ENCODE assay signal across 8 cellular contexts in genomic region chr6:132512638-132513632, GRCh38. TPM values are rescaled to one million over a fixed set of nuclear protein-coding genes. Genes with fewer than 3 reads are reported as not detected.
DNase-seq lines count a peak whose midpoint lies in the region; ATAC-seq and TF ChIP-seq lines count a peak whose summit lies in the region.

STX7 (minus strand) TSS chr6:132513116; CDS start chr6:132503530, 9,586 bp downstream.

- 1% methylated on average over 17 of the region's 67 CpGs; no CpG with 5 or more reads in 1 of the 2 experiments for WGBS in IMR-90 (ENCODE audit: extremely low coverage in 2 of 2, insufficient read length in 1 of 2), 2 experiments

- DNase-seq in DMS153 (lab: John Stamatoyannopoulos, UW) (peak; percentile 47), IMR-90 (peak; percentile 81), epithelial cell of proximal tubule (ENCODE audit: low read depth) (peak; percentile 82), mucosa of gallbladder (ENCODE audit: low spot score) (peak; percentile 92)
- peak; percentile 91 for DNase-seq in activated T-cell treated with anti-CD3 and anti-CD28 coated beads, Interleukin-2, amount 50 U/mL, for 24 hours
- DNase-seq in stimulated activated CD8-positive, alpha-beta memory T cell treated with anti-CD3 and anti-CD28 coated beads, Interleukin-4, amount 100 ng/mL, for 24 hours (ENCODE audit: low read depth): peak; percentile 86

- peaks cover 13% of the 10 kb centered on the region for H3K27me3 ChIP-seq in IMR-90 (ENCODE audit: control insufficient read depth, insufficient read depth, low read length)

- H4K20me1 ChIP-seq in IMR-90 (ENCODE audit: insufficient read depth, low read length): peaks cover 25% of the 10 kb centered on the region; the same call in 1 of the 2 replicates

- ATAC-seq in GM21529 (IDR thresholded peaks at IDR 0.05; ENCODE audit: unreplicated experiment) (peak; percentile 90), IMR-90 (ENCODE audit: low read depth) (peak; percentile 95)

- peak within 1 kb of the TSS; percentile 94 for H3K14ac ChIP-seq in IMR-90 (replicated peaks; ENCODE audit: low read depth, low read length)

- TF ChIP-seq CTCF in IMR-90 (conservative IDR thresholded peaks at IDR 0.05; ENCODE audit: low read depth, low read length) (no peak), epithelial cell of proximal tubule (conservative IDR thresholded peaks at IDR 0.05; ENCODE audit: low read depth, low read length) (no peak)

- H3K4me1 ChIP-seq in IMR-90 (ENCODE audit: control insufficient read depth, insufficient read depth, low read length): peaks cover 4% of the 10 kb centered on the region

- H3K4me3 ChIP-seq in IMR-90 (ENCODE audit: insufficient read depth, low read depth, low read length) (peak within 1 kb of the TSS; percentile 77), epithelial cell of proximal tubule (ENCODE audit: low read depth, low read length) (peak within 1 kb of the TSS; percentile 72)

- H3K27ac ChIP-seq in IMR-90 (ENCODE audit: insufficient read depth, low read length): peak within 1 kb of the TSS; percentile 36

- H2BK15ac ChIP-seq in IMR-90 (ENCODE audit: low read depth, low read length): no peak within 1 kb of the TSS

- POLR2A ChIA-PET in IMR-90 (lab: Charles Lee; ENCODE audit: unreplicated experiment): no interaction called here

- no peaks in the 10 kb centered on the region for H3K9me3 Mint-ChIP-seq in activated T-cell treated with anti-CD3 and anti-CD28 coated beads, Interleukin-2, amount 50 U/mL, for 24 hours

- peak within 1 kb of the TSS; percentile 3; the same call in 1 of the 2 replicates for H3K18ac ChIP-seq in IMR-90 (ENCODE audit: low read depth, low read length)

- peak within 1 kb of the TSS; percentile 96 for H3K4me3 Mint-ChIP-seq in activated T-cell treated with anti-CD3 and anti-CD28 coated beads, Interleukin-2, amount 50 U/mL, for 24 hours

- H3K9me1 ChIP-seq in IMR-90 (ENCODE audit: insufficient read depth, low read length): 0 out of 2 replicates have a peak, but pooled peaks cover under 1% of the 10 kb centered on the region

- H4K91ac ChIP-seq in IMR-90 (ENCODE audit: insufficient read depth, low read depth, low read length): peak within 1 kb of the TSS; percentile 55

- in situ Hi-C loops in IMR-90 (cut with MboI; ENCODE audit: low sequenced_read_pairs): no loop called here

- H3K4me1 Mint-ChIP-seq in activated T-cell treated with anti-CD3 and anti-CD28 coated beads, Interleukin-2, amount 50 U/mL, for 24 hours (ENCODE audit: low read depth): peaks cover 33% of the 10 kb centered on the region

- intact Hi-C loops in IMR-90 (cut with micrococcal nuclease): no loop called here

- CTCF ChIA-PET in IMR-90 (lab: Yijun Ruan, JAX): interaction anchor here (0.7 to 1.0 kb wide), 3 partner anchors 18 to 233 kb away, joined by 3 read pairs; no protein-coding TSS in a partner anchor

- H4K8ac ChIP-seq in IMR-90 (ENCODE audit: low read depth in 2 of 2, low read length in 2 of 2): peak within 1 kb of the TSS in 1 of 2 experiments; percentile 27; a peak in 2 of 4 replicates

- peaks cover 16 to 32% of the 10 kb centered on the region in 2 experiments; a peak in 3 of 4 replicates for H3K79me1 ChIP-seq in IMR-90 (ENCODE audit: low read depth in 1 of 2, low read length in 2 of 2)

- no peaks in the 10 kb centered on the region; the same call in 1 of the 2 replicates for H3K36me3 ChIP-seq in IMR-90 (ENCODE audit: control insufficient read depth, insufficient read depth, low read length)

- no peak within 1 kb of the TSS for H2BK120ac ChIP-seq in IMR-90 (ENCODE audit: low read depth, low read length)

- peaks cover 12% of the 10 kb centered on the region for H3K36me3 Mint-ChIP-seq in activated T-cell treated with anti-CD3 and anti-CD28 coated beads, Interleukin-2, amount 50 U/mL, for 24 hours (ENCODE audit: low read depth)

- H3K9me3 ChIP-seq in IMR-90 (ENCODE audit: control insufficient read depth, insufficient read depth, low read length): no peaks in the 10 kb centered on the region

- H3K4ac ChIP-seq in IMR-90 (ENCODE audit: low read depth, low read length): peak within 1 kb of the TSS; percentile 55; the same call in 1 of the 2 replicates

- H3K9ac ChIP-seq in IMR-90 (ENCODE audit: low read depth, low read length): peak within 1 kb of the TSS; percentile 86

- H3K27ac Mint-ChIP-seq in activated T-cell treated with anti-CD3 and anti-CD28 coated beads, Interleukin-2, amount 50 U/mL, for 24 hours: peak within 1 kb of the TSS; percentile 93

- peak within 1 kb of the TSS; percentile 26 for H2BK5ac ChIP-seq in IMR-90 (ENCODE audit: low read depth, low read length, poor library complexity, severe bottlenecking)

- H3K4me2 ChIP-seq in IMR-90 (ENCODE audit: low read depth, low read length): peak within 1 kb of the TSS; percentile 99

- peak within 1 kb of the TSS; percentile 29 for H2AK9ac ChIP-seq in IMR-90 (replicated peaks; ENCODE audit: low read depth, low read length, poor library complexity)

- H4K5ac ChIP-seq in IMR-90 (ENCODE audit: low read depth, low read length): peak within 1 kb of the TSS; percentile 19; the same call in 1 of the 2 replicates

- no peak for TF ChIP-seq RAD21 in IMR-90 (IDR thresholded peaks at IDR 0.05; ENCODE audit: low read length)

- peak within 1 kb of the TSS; percentile 48; the same call in 1 of the 2 replicates for H3K56ac ChIP-seq in IMR-90 (ENCODE audit: extremely low read depth, insufficient read depth, low read length)

- BruUV-seq in IMR-90 (replicated peaks; lab: Mats Ljungman, UMichigan): no TSS peak

- no peak within 1 kb of the TSS for H2BK20ac ChIP-seq in IMR-90 (ENCODE audit: low read depth, low read length)

- peak within 1 kb of the TSS; percentile 65 for H2AK5ac ChIP-seq in IMR-90 (ENCODE audit: low read depth, low read length)

- H3K23ac ChIP-seq in IMR-90 (ENCODE audit: low read depth, low read length): peak within 1 kb of the TSS; percentile 90; the same call in 1 of the 2 replicates

- H3K27me3 Mint-ChIP-seq in activated T-cell treated with anti-CD3 and anti-CD28 coated beads, Interleukin-2, amount 50 U/mL, for 24 hours: no peaks in the 10 kb centered on the region

- no peak for TF ChIP-seq POLR2A in IMR-90 (IDR thresholded peaks at IDR 0.05; ENCODE audit: low read depth, low read length)

- H2AFZ ChIP-seq in IMR-90 (replicated peaks; ENCODE audit: low read length, poor library complexity): peak within 1 kb of the TSS; percentile 95

- dilution Hi-C loops in IMR-90 (cut with HindIII; ENCODE audit: low sequenced_read_pairs, unreplicated experiment): no loop called here

TF ChIP-seq in IMR-90, 13 proteins besides CTCF, POLR2A, EP300 and RAD21 (continues in another document):
- TF ChIP-seq FOS (IDR thresholded peaks at IDR 0.05; ENCODE audit: low read depth, low read length): no peak
- TF ChIP-seq MAFK (IDR thresholded peaks at IDR 0.05; ENCODE audit: low read depth, low read length): peak; percentile 77
- no peak for TF ChIP-seq CEBPB (IDR thresholded peaks at IDR 0.05; ENCODE audit: low read depth, low read length)
- 0 out of 2 replicates have a peak, but pooled peaks have one; percentile 36 for TF ChIP-seq MAZ (IDR thresholded peaks at IDR 0.05; ENCODE audit: borderline replicate concordance, low read depth, low read length)
- no peak for TF ChIP-seq CHD1 (IDR thresholded peaks at IDR 0.05; ENCODE audit: low read depth, low read length)
- TF ChIP-seq RFX5 (IDR thresholded peaks at IDR 0.05; ENCODE audit: low read depth, low read length): no peak
- no peak for TF ChIP-seq ELK1 (IDR thresholded peaks at IDR 0.05; ENCODE audit: borderline replicate concordance, low read depth, low read length)
- peak; percentile 79; the same call in 1 of the 2 replicates for TF ChIP-seq MXI1 (IDR thresholded peaks at IDR 0.05; ENCODE audit: borderline replicate concordance, low read depth, low read length)

TF ChIP-seq in PFSK-1, 5 proteins besides CTCF, POLR2A, EP300 and RAD21:
- peak; percentile 16 for TF ChIP-seq FOXP2 (optimal IDR thresholded peaks at IDR 0.05; ENCODE audit: borderline replicate concordance, extremely low read depth, extremely low read length, insufficient read depth)
- TF ChIP-seq SIN3A (IDR thresholded peaks at IDR 0.05; ENCODE audit: borderline replicate concordance, insufficient read depth, low read length): peak; percentile 84; the same call in 1 of the 2 replicates
- peak; percentile 91 for TF ChIP-seq POLR2AphosphoS5 (IDR thresholded peaks at IDR 0.05; ENCODE audit: low read depth, low read length)
- 0 out of 4 replicates have a peak, but pooled peaks of 1 of the 2 experiments have one; percentile 40 for TF ChIP-seq REST (IDR thresholded peaks at IDR 0.05; ENCODE audit: insufficient read depth in 1 of 2, low read depth in 2 of 2, low read length in 2 of 2)
- peak; percentile 62; the same call in 1 of the 2 replicates for TF ChIP-seq TAF1 (IDR thresholded peaks at IDR 0.05; ENCODE audit: borderline replicate concordance, insufficient read depth, low read length)

RNA-seq across cellular contexts. Expression of gene STX7, which starts in this region (rescaled TPM):
- total RNA-seq in IMR-90 (2012; rRNA removed): 26.1 and 35.1 TPM in 2 replicates
- polyA plus RNA-seq in IMR-90 (2012; rRNA removed): 13.3 and 16.5 TPM in 2 replicates
- 11.5 and 16.1 TPM in 2 replicates for polyA plus RNA-seq in IMR-90 (2012; cell fraction: cytosol; rRNA removed)
- polyA plus RNA-seq in IMR-90 (2012; cell fraction: nucleus; rRNA removed; ENCODE audit: low replicate concordance): 6.4 and 14.9 TPM in 2 replicates
- 32.8 TPM for polyA plus RNA-seq in PFSK-1 (2012; ENCODE audit: insufficient read length, low read depth)
- 25.8 and 36.8 TPM in 2 replicates for total RNA-seq in epithelial cell of proximal tubule
- 94.5 TPM for total RNA-seq in mucosa of gallbladder

Comparison
In these comparisons a context has a peak if more than half of its experiments do, and no peak if none do; other contexts are left out.
1. Peak in every context shown above with its lines: DNase-seq, ATAC-seq, H3K4me3 ChIP-seq and H3K27ac ChIP-seq.